In genomic region chr10:128047337-128047736, GRCh38 we compare ENCODE assay signal across 8 cellular contexts.
DNase-seq lines count a peak whose midpoint lies in the region; ATAC-seq and TF ChIP-seq lines count a peak whose summit lies in the region.

No MANE protein-coding gene starts in this region.

- ATAC-seq in DND-41 (ENCODE audit: insufficient read depth, low read depth): peak; percentile 98
- ATAC-seq in GM21723 (IDR thresholded peaks at IDR 0.05; ENCODE audit: unreplicated experiment): peak; percentile 98

- H3K9me3 ChIP-seq in DND-41 (ENCODE audit: insufficient read depth, low read length, severe bottlenecking): no peaks in the 10 kb centered on the region
- no peaks in the 10 kb centered on the region for H3K9me3 ChIP-seq in Loucy (ENCODE audit: insufficient read depth, low read depth, low read length)
- H3K9me3 ChIP-seq in neuronal stem cell (replicated peaks in 1 of 2; ENCODE audit: control insufficient read depth in 2 of 2, insufficient read depth in 1 of 2, low read depth in 1 of 2, low read length in 2 of 2): no peaks in the 10 kb centered on the region
- H3K9me3 ChIP-seq in thymus (ENCODE audit: control insufficient read depth): no peaks in the 10 kb centered on the region

- peak overlapping the region; percentile 68 for H3K9ac ChIP-seq in DND-41 (ENCODE audit: low read depth, low read length)
- peak overlapping the region; percentile 78 for H3K9ac ChIP-seq in Loucy (ENCODE audit: low read depth, low read length, poor library complexity, severe bottlenecking)
- H3K9ac ChIP-seq in neuronal stem cell (ENCODE audit: low read depth, low read length, poor library complexity): no peak overlapping the region

- H3K23ac ChIP-seq in neuronal stem cell (ENCODE audit: low read depth, low read length, poor library complexity): no peak overlapping the region

- H3K4me3 ChIP-seq in DND-41 (ENCODE audit: low read depth in 1 of 2, low read length in 2 of 2) (peak overlapping the region; percentile 44 to 76), Loucy (ENCODE audit: low read length, poor library complexity, severe bottlenecking) (peak overlapping the region; percentile 84), epithelial cell of proximal tubule (ENCODE audit: low read depth, low read length) (peak overlapping the region; percentile 34), neuronal stem cell (ENCODE audit: low read length in 2 of 2) (no peak overlapping the region), thymus (ENCODE audit: low read length) (peak overlapping the region; percentile 51)

- H4K20me1 ChIP-seq in DND-41 (ENCODE audit: insufficient read depth, low read length): no peaks in the 10 kb centered on the region
- peaks cover 5% of the 10 kb centered on the region for H4K20me1 ChIP-seq in Loucy (ENCODE audit: insufficient read depth, low read length, poor library complexity, severe bottlenecking)

- no peak overlapping the region for H2BK15ac ChIP-seq in neuronal stem cell (ENCODE audit: low read length)

- peak; percentile 35 for TF ChIP-seq CTCF in DND-41 (IDR thresholded peaks at IDR 0.05; ENCODE audit: borderline replicate concordance, extremely low read depth, low read length, poor library complexity, severe bottlenecking)
- TF ChIP-seq CTCF in Loucy (conservative IDR thresholded peaks at IDR 0.05; ENCODE audit: low read length): no peak
- TF ChIP-seq CTCF in epithelial cell of proximal tubule (conservative IDR thresholded peaks at IDR 0.05; ENCODE audit: low read depth, low read length): no peak

- H3K4me2 ChIP-seq in DND-41 (ENCODE audit: insufficient read depth, low read length) (peak overlapping the region; percentile 94), Loucy (ENCODE audit: low read depth, low read length, poor library complexity, severe bottlenecking) (peak overlapping the region; percentile 91), neuronal stem cell (ENCODE audit: insufficient read depth, low read length, poor library complexity, severe bottlenecking) (no peak overlapping the region)

- H2BK120ac ChIP-seq in neuronal stem cell (ENCODE audit: low read depth, low read length): no peak overlapping the region

- H3K36me3 ChIP-seq in DND-41 (ENCODE audit: insufficient read depth, low read length): peaks cover 9% of the 10 kb centered on the region
- no peaks in the 10 kb centered on the region; the same call in 1 of the 2 replicates for H3K36me3 ChIP-seq in Loucy (ENCODE audit: insufficient read depth, low read length)
- H3K36me3 ChIP-seq in neuronal stem cell (replicated peaks in 1 of 2; ENCODE audit: control insufficient read depth in 2 of 2, insufficient read depth in 2 of 2, low read length in 2 of 2): no peaks in the 10 kb centered on the region
- H3K36me3 ChIP-seq in thymus (ENCODE audit: control insufficient read depth, insufficient read depth): peaks cover 6% of the 10 kb centered on the region

- no peaks in the 10 kb centered on the region for H3K9me2 ChIP-seq in Loucy (replicated peaks; ENCODE audit: low read depth, low read length)

- no peak overlapping the region for H2AK5ac ChIP-seq in neuronal stem cell (ENCODE audit: low read depth, low read length)

- no peaks in the 10 kb centered on the region for H3K79me1 ChIP-seq in neuronal stem cell (ENCODE audit: low read depth, low read length)

- H2AFZ ChIP-seq in DND-41 (ENCODE audit: low read depth, low read length): peak overlapping the region; percentile 80
- H2AFZ ChIP-seq in Loucy (ENCODE audit: low read length): peak overlapping the region; percentile 72
- H2AFZ ChIP-seq in neuronal stem cell (ENCODE audit: low read length): peak overlapping the region; percentile 61

- H2BK12ac ChIP-seq in neuronal stem cell (ENCODE audit: low read length): no peak overlapping the region

- H3K18ac ChIP-seq in neuronal stem cell (ENCODE audit: low read length): no peak overlapping the region

- DNase-seq in DND-41: peak; percentile 90
- DNase-seq in activated CD8-positive, alpha-beta memory T cell treated with anti-CD3 and anti-CD28 coated beads for 4 hours (ENCODE audit: low read depth in 2 of 2): peak; percentile 69 to 74
- DNase-seq in epithelial cell of proximal tubule (ENCODE audit: low read depth): peak; percentile 13
- DNase-seq in neuronal stem cell (ENCODE audit: low spot score): peak; percentile 24
- DNase-seq in EL: no peak

- H2BK5ac ChIP-seq in neuronal stem cell (ENCODE audit: low read length): no peak overlapping the region

- no CpG with 5 or more reads among the region's 16 CpGs for WGBS in neuronal stem cell (ENCODE audit: extremely low coverage in 2 of 2, insufficient read length in 2 of 2, insufficient replicate concordance in 1 of 2), 2 donors
- WGBS in thymus: 1% methylated on average over 16 of the region's 16 CpGs

- no peaks in the 10 kb centered on the region for H3F3A ChIP-seq in Loucy (ENCODE audit: low read depth)

- H4K8ac ChIP-seq in neuronal stem cell (ENCODE audit: low read depth, low read length): peak overlapping the region; percentile 52

- no peak overlapping the region for H4K91ac ChIP-seq in neuronal stem cell (ENCODE audit: low read depth, low read length, poor library complexity)

- no peak overlapping the region for H3K14ac ChIP-seq in neuronal stem cell (ENCODE audit: low read length)

- peak overlapping the region; percentile 87 for H3K27ac ChIP-seq in DND-41 (ENCODE audit: low read length)
- no peak overlapping the region for H3K27ac ChIP-seq in neuronal stem cell (replicated peaks; ENCODE audit: low read length)
- peak overlapping the region; percentile 97 for H3K27ac ChIP-seq in thymus (ENCODE audit: low read depth)

- H3K27me3 ChIP-seq in DND-41 (ENCODE audit: insufficient read depth, low read length, poor library complexity) (no peaks in the 10 kb centered on the region), Loucy (ENCODE audit: insufficient read depth, low read length, poor library complexity, severe bottlenecking) (no peaks in the 10 kb centered on the region), neuronal stem cell (ENCODE audit: control insufficient read depth in 3 of 3, insufficient read depth in 3 of 3, low read depth in 1 of 3, low read length in 3 of 3) (peaks cover 0 to 6% (median 0%) of the 10 kb centered on the region in 3 experiments), thymus (ENCODE audit: control insufficient read depth, insufficient read depth) (no peaks in the 10 kb centered on the region)

- H3K79me2 ChIP-seq in DND-41 (ENCODE audit: insufficient read depth, low read length) (peaks cover 19% of the 10 kb centered on the region), Loucy (ENCODE audit: insufficient read depth, low read length) (peaks cover 47% of the 10 kb centered on the region)

- no peak overlapping the region for H3K4ac ChIP-seq in neuronal stem cell (ENCODE audit: low read length)

- H3K4me1 ChIP-seq in DND-41 (ENCODE audit: insufficient read depth, low read length) (peaks cover 44% of the 10 kb centered on the region), Loucy (ENCODE audit: insufficient read depth, low read length, poor library complexity, severe bottlenecking) (peaks cover 43% of the 10 kb centered on the region), neuronal stem cell (ENCODE audit: control insufficient read depth in 2 of 2, insufficient read depth in 1 of 2, low read depth in 1 of 2, low read length in 2 of 2) (peaks cover 0 to 4% of the 10 kb centered on the region in 2 donors), thymus (ENCODE audit: control insufficient read depth, insufficient read depth, low read length) (peaks cover 28% of the 10 kb centered on the region)

Comparison
In these comparisons a context has a peak if more than half of its experiments do, and no peak if none do; other contexts are left out.
1. H3K4me3 ChIP-seq: peak in DND-41 (2 of 2), Loucy (single experiment), epithelial cell of proximal tubule (single experiment) and thymus (single experiment); none in neuronal stem cell (0 of 2).
2. Peak in every context shown above with its lines, with median percentiles within 50 percentile points of each other: H2AFZ ChIP-seq.